Comparison of ENCODE assay signal across 21 cellular contexts in the genomic region with DNA sequence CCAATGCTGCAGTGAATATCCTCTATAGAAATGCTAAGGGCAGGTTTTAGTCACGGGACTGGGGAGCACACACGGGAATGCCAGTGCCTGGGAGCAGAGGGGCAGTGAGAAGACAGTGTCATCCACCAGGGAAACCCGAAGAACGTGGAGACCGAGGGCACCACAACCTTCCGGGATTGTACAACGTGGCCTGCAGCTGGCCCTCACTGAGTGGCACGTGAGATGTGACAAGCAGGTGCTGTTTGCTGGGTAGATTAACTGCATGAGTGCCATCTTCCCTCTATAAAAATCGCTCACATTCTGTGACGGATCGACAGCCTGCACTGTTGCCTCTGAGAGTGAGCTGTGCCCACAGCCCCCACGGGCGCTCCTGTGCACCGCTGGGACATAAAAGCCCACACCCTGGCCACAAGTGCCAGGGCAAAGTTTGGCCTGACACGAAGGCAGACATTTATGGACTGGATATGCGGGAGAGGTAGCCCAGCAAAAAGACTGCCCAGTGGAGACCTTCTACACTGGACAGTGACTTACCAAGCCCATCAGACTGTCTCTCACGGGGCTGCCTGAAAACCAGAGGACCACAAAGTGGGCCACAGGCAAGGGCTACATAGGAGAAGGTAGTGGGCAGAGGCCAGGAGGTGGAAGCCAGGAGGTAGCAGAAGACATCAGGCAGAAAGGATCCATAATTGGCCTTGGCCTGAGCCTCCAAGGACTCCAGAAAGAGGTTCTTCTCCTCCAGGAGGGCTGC.
A peak's percentile ranks its signal among the peaks of the same experiment; 100 is the strongest.
DNase-seq lines count a peak whose midpoint lies in the region; TF ChIP-seq lines count a peak whose summit lies in the region.
"Had no signal": no experiment of that assay in that cellular context is flagged by ENCODE, and none has a peak within 500 bp of the region (broad histone marks: within the 10 kb centered on the region; RNA-seq: fewer than 3 reads in every experiment).

No MANE protein-coding gene starts in this region.

- no peak overlapping the region for H2BK5ac ChIP-seq in neuronal stem cell (ENCODE audit: low read length)

- no peak overlapping the region for H3K18ac ChIP-seq in neuronal stem cell (ENCODE audit: low read length)

- no peak overlapping the region for H3K27ac ChIP-seq in neuronal stem cell (replicated peaks; ENCODE audit: low read length)
- H3K27ac ChIP-seq: 22Rv1, body of pancreas, esophagus squamous epithelium, skin epidermis, stomach, transverse colon had no signal

- no peak overlapping the region for H2BK120ac ChIP-seq in neuronal stem cell (ENCODE audit: low read depth, low read length)

- H3K4ac ChIP-seq in neuronal stem cell (ENCODE audit: low read length), result no peak overlapping the region

- H3K4me1 ChIP-seq in neuronal stem cell (ENCODE audit: control insufficient read depth in 2 of 2, insufficient read depth in 1 of 2, low read depth in 1 of 2, low read length in 2 of 2) (peaks cover 6 to 10% of the 10 kb centered on the region in 2 donors), BE2C (peaks cover 5% of the 10 kb centered on the region; the same call in 1 of the 2 replicates)
- H3K4me1 ChIP-seq: body of pancreas had no signal

- H4K91ac ChIP-seq in neuronal stem cell (ENCODE audit: low read depth, low read length, poor library complexity), result no peak overlapping the region

- no peak overlapping the region for H4K8ac ChIP-seq in neuronal stem cell (ENCODE audit: low read depth, low read length)

- H3K36me3 ChIP-seq in neuronal stem cell (replicated peaks in 1 of 2; ENCODE audit: control insufficient read depth in 2 of 2, insufficient read depth in 2 of 2, low read length in 2 of 2), result no peaks in the 10 kb centered on the region
- H3K36me3 ChIP-seq in BE2C, result no peaks in the 10 kb centered on the region
- H3K36me3 ChIP-seq: esophagus squamous epithelium, stomach, transverse colon had no signal

- peaks cover 0 to 7% of the 10 kb centered on the region in 2 donors for H3K9me3 ChIP-seq in neuronal stem cell (replicated peaks in 1 of 2; ENCODE audit: control insufficient read depth in 2 of 2, insufficient read depth in 1 of 2, low read depth in 1 of 2, low read length in 2 of 2)
- H3K9me3 ChIP-seq in BE2C, result no peaks in the 10 kb centered on the region
- H3K9me3 ChIP-seq: body of pancreas, esophagus squamous epithelium, stomach, transverse colon had no signal

- peak overlapping the region; percentile 68 for H2AFZ ChIP-seq in neuronal stem cell (ENCODE audit: low read length)

- H3K23ac ChIP-seq in neuronal stem cell (ENCODE audit: low read depth, low read length, poor library complexity), result peak overlapping the region; percentile 14

- no peak overlapping the region for H2BK15ac ChIP-seq in neuronal stem cell (ENCODE audit: low read length)

- no peak overlapping the region for H2AK5ac ChIP-seq in neuronal stem cell (ENCODE audit: low read depth, low read length)

- peak overlapping the region in 1 of 2 donors; percentile 58 for H3K4me3 ChIP-seq in neuronal stem cell (ENCODE audit: low read length in 2 of 2)
- H3K4me3 ChIP-seq in BE2C (ENCODE audit: low read depth, low read length), result no peak overlapping the region
- H3K4me3 ChIP-seq: body of pancreas, esophagus squamous epithelium, skin epidermis, stomach, transverse colon had no signal

- H3K14ac ChIP-seq in neuronal stem cell (ENCODE audit: low read length), result no peak overlapping the region

- no peaks in the 10 kb centered on the region for H3K79me1 ChIP-seq in neuronal stem cell (ENCODE audit: low read depth, low read length)

- WGBS in neuronal stem cell (ENCODE audit: extremely low coverage in 2 of 2, insufficient read length in 2 of 2, insufficient replicate concordance in 1 of 2), 2 donors, result no CpG with 5 or more reads among the region's 17 CpGs

- DNase-seq in NCI-H1417 (lab: John Stamatoyannopoulos, UW) (peak in 2 of 3 experiments; percentile 42 to 58), NCI-H1417 treated with DMSO at 0.1 percent for 48 hours (lab: John Stamatoyannopoulos, UW) (no peak), DMS53 treated with DMSO at 0.1 percent for 48 hours (lab: John Stamatoyannopoulos, UW; ENCODE audit: unreplicated experiment) (peak; percentile 63), SHP77 (lab: John Stamatoyannopoulos, UW) (peak; percentile 32 to 65), neuronal stem cell (ENCODE audit: low spot score) (no peak), T-helper 2 cell (no peak), BE2C (no peak), NCI-H446 treated with DMSO at 0.1 percent for 48 hours (lab: John Stamatoyannopoulos, UW) (no peak)
- DNase-seq: AML-193; body of pancreas; effector CD8-positive, alpha-beta T cell; esophagus squamous epithelium; HFFc6; left cardiac atrium; NCI-H1092 treated with DMSO at 0.1 percent for 48 hours; stimulated activated CD4-positive, alpha-beta T cell treated with anti-CD3 and anti-CD28 coated beads, Interleukin-2, amount 100 ng/mL, for 48 hours; stomach; SW 1271; transverse colon had no signal

- no peak overlapping the region for H3K4me2 ChIP-seq in neuronal stem cell (ENCODE audit: insufficient read depth, low read length, poor library complexity, severe bottlenecking)

- peak overlapping the region; percentile 70 for H3K9ac ChIP-seq in neuronal stem cell (ENCODE audit: low read depth, low read length, poor library complexity)

- no peak overlapping the region for H2BK12ac ChIP-seq in neuronal stem cell (ENCODE audit: low read length)

- H3K27me3 ChIP-seq in neuronal stem cell (ENCODE audit: control insufficient read depth in 3 of 3, insufficient read depth in 3 of 3, low read depth in 1 of 3, low read length in 3 of 3) (no peaks in the 10 kb centered on the region), BE2C (no peaks in the 10 kb centered on the region)
- H3K27me3 ChIP-seq: body of pancreas, esophagus squamous epithelium, stomach, transverse colon had no signal

- no peak for TF ChIP-seq CTCF in BE2C (IDR thresholded peaks at IDR 0.05; ENCODE audit: low read depth, low read length)

Comparison
In these comparisons a context has a peak if more than half of its experiments do, and no peak if none do; other contexts are left out.
1. DNase-seq: peak in NCI-H1417 (2 of 3), DMS53 treated with DMSO at 0.1 percent for 48 hours (single experiment) and SHP77 (2 of 2); none in NCI-H1417 treated with DMSO at 0.1 percent for 48 hours (single experiment), neuronal stem cell (single experiment), T-helper 2 cell (0 of 5), BE2C (single experiment) and NCI-H446 treated with DMSO at 0.1 percent for 48 hours (single experiment).